16 cellular contexts compared by ENCODE assay signal in genomic region chr1:233664804-233665574, GRCh38. TPM values are rescaled to one million over a fixed set of nuclear protein-coding genes. Genes with fewer than 3 reads are reported as not detected.
"Had no signal": no experiment of that assay in that cellular context is flagged by ENCODE, and none has a peak within 500 bp of the region (broad histone marks: within the 10 kb centered on the region; RNA-seq: fewer than 3 reads in every experiment).

No MANE protein-coding gene starts in this region.

- H3K36me3 ChIP-seq: adrenal gland, sigmoid colon, thoracic aorta had no signal

- ATAC-seq: activated CD4-positive, alpha-beta T cell treated with anti-CD3 and anti-CD28 coated beads for 36 hours; T-helper 17 cell had no signal

- H3K27me3 ChIP-seq: adrenal gland, esophagus squamous epithelium, sigmoid colon had no signal

- H3K27ac ChIP-seq: adrenal gland, esophagus squamous epithelium, sigmoid colon had no signal

- DNase-seq: activated CD4-positive, alpha-beta memory T cell treated with anti-CD3 and anti-CD28 coated beads, Interleukin-2, amount 10 ng/mL, durations not matched to agents 7 days and 5 days; activated CD4-positive, alpha-beta T cell treated with anti-CD3 and anti-CD28 coated beads for 36 hours; activated effector memory CD4-positive, alpha-beta T cell treated with anti-CD3 and anti-CD28 coated beads, Interleukin-2, amount 50 U/mL, for 16 hours; activated T-cell treated with anti-CD3 and anti-CD28 coated beads, Interleukin-2, amount 50 U/mL, for 24 hours; adrenal gland; cortex of kidney; effector CD8-positive, alpha-beta T cell; esophagus squamous epithelium; glutamatergic neuron; immature natural killer cell; sigmoid colon; stimulated activated CD4-positive, alpha-beta T cell treated with anti-CD3 and anti-CD28 coated beads, Interleukin-1b, Interleukin-23, amount 100 ng/mL, for 48 hours; T-helper 17 cell had no signal

- H3K9me3 ChIP-seq: adrenal gland, esophagus squamous epithelium, sigmoid colon, thoracic aorta had no signal

- H3K4me1 ChIP-seq: adrenal gland, sigmoid colon had no signal

- H3K4me3 ChIP-seq: adrenal gland, esophagus squamous epithelium, lung, sigmoid colon had no signal

RNA-seq across cellular contexts. Expression of gene KCNK1, which starts 51.1 kb away (rescaled TPM):
- total RNA-seq: osteocyte had no signal
